ENCODE assay signal across 8 cellular contexts in genomic region chr9:71767421-71768321, GRCh38. TPM values are rescaled to one million over a fixed set of nuclear protein-coding genes. Genes with fewer than 3 reads are reported as not detected.
A peak's percentile ranks its signal among the peaks of the same experiment; 100 is the strongest.
DNase-seq lines count a peak whose midpoint lies in the region; ATAC-seq, FAIRE-seq and TF ChIP-seq lines count a peak whose summit lies in the region.

No MANE protein-coding gene starts in this region.

- H3K9me3 ChIP-seq in kidney (ENCODE audit: control insufficient read depth in 1 of 2, low read length in 2 of 2), result no peaks in the 10 kb centered on the region

- intact Hi-C loops in kidney (cut with DNase I), result no loop called here

- H3K27me3 Mint-ChIP-seq in brain, result peaks cover 21% of the 10 kb centered on the region
- no peaks in the 10 kb centered on the region for H3K27me3 Mint-ChIP-seq in stimulated activated naive CD8-positive, alpha-beta T cell treated with anti-CD3 and anti-CD28 coated beads, Interleukin-15, Interleukin-2, amounts not matched to agents 100 ng/mL and 50 ng/mL, for 24 hours

- H3K9me3 Mint-ChIP-seq in brain, result peaks cover 0 to 3% (median 0%) of the 10 kb centered on the region in 5 experiments
- no peaks in the 10 kb centered on the region for H3K9me3 Mint-ChIP-seq in stimulated activated naive CD8-positive, alpha-beta T cell treated with anti-CD3 and anti-CD28 coated beads, Interleukin-15, Interleukin-2, amounts not matched to agents 100 ng/mL and 50 ng/mL, for 24 hours

- peak overlapping the region; percentile 26 to 86 for H3K9ac ChIP-seq in kidney (ENCODE audit: low read length in 2 of 2)

- TF ChIP-seq CTCF in brain (conservative IDR thresholded peaks at IDR 0.05) (no peak), kidney (IDR thresholded peaks at IDR 0.05; ENCODE audit: borderline replicate concordance, extremely low read depth, insufficient read depth) (no peak)

- peak overlapping the region; percentile 87 to 99 (median 97) for H3K4me3 Mint-ChIP-seq in brain
- peak overlapping the region; percentile 97 for H3K4me3 Mint-ChIP-seq in stimulated activated naive CD8-positive, alpha-beta T cell treated with anti-CD3 and anti-CD28 coated beads, Interleukin-15, Interleukin-2, amounts not matched to agents 100 ng/mL and 50 ng/mL, for 24 hours

- H3K36me3 Mint-ChIP-seq in brain, result no peaks in the 10 kb centered on the region
- H3K36me3 Mint-ChIP-seq in stimulated activated naive CD8-positive, alpha-beta T cell treated with anti-CD3 and anti-CD28 coated beads, Interleukin-15, Interleukin-2, amounts not matched to agents 100 ng/mL and 50 ng/mL, for 24 hours (ENCODE audit: low read depth), result peaks cover 9% of the 10 kb centered on the region

- H3K4me1 Mint-ChIP-seq in brain, result peaks cover 53% of the 10 kb centered on the region
- peaks cover 60% of the 10 kb centered on the region for H3K4me1 Mint-ChIP-seq in stimulated activated naive CD8-positive, alpha-beta T cell treated with anti-CD3 and anti-CD28 coated beads, Interleukin-15, Interleukin-2, amounts not matched to agents 100 ng/mL and 50 ng/mL, for 24 hours (ENCODE audit: low read depth)

- TF ChIP-seq POLR2A in GM12892 (IDR thresholded peaks at IDR 0.05; ENCODE audit: low read depth, low read length), result no peak

- ATAC-seq in HG03139 (IDR thresholded peaks at IDR 0.05; ENCODE audit: unreplicated experiment), result no peak

- no peaks in the 10 kb centered on the region for H3K36me3 ChIP-seq in kidney (ENCODE audit: control insufficient read depth in 1 of 2, insufficient read depth in 2 of 2, low read length in 2 of 2)

- H3K4me1 ChIP-seq in kidney (ENCODE audit: control insufficient read depth in 1 of 2, insufficient read depth in 1 of 2, low read depth in 1 of 2, low read length in 2 of 2), result peaks cover 8 to 13% of the 10 kb centered on the region in 2 donors

- DNase-seq in Caki2 (ENCODE audit: low read depth) (peak; percentile 19), NCI-H69 (lab: John Stamatoyannopoulos, UW) (peak; percentile 55), kidney (peak; percentile 76), NOMO-1 (lab: John Stamatoyannopoulos, UW; ENCODE audit: unreplicated experiment in 2 of 2) (no peak), GM12892 (ENCODE audit: insufficient read length) (no peak)

- peak overlapping the region; percentile 96 for H3K27ac ChIP-seq in kidney (ENCODE audit: low read depth in 2 of 2, low read length in 2 of 2)

- peak overlapping the region; percentile 87 to 92 for H3K4me3 ChIP-seq in kidney (ENCODE audit: low read length in 2 of 2)

- FAIRE-seq in kidney (lab: Jason Lieb, UNC) (no peak), GM12892 (lab: Jason Lieb, UNC) (no peak)

- H3K27ac Mint-ChIP-seq in brain, result peak overlapping the region; percentile 89 to 99 (median 96)
- H3K27ac Mint-ChIP-seq in stimulated activated naive CD8-positive, alpha-beta T cell treated with anti-CD3 and anti-CD28 coated beads, Interleukin-15, Interleukin-2, amounts not matched to agents 100 ng/mL and 50 ng/mL, for 24 hours, result peak overlapping the region; percentile 95

- in situ Hi-C loops in Caki2 (cut with HindIII; ENCODE audit: low pct_unique_long_range_greater_than_20kb, low sequenced_read_pairs), result no loop called here

RNA-seq across cellular contexts. Expression of gene CEMIP2, which starts 0.6 kb away (rescaled TPM):
- total RNA-seq in Caki2 (2014; rRNA removed; shearing (Covaris generic); ENCODE audit: low replicate concordance), result 30.8 and 43.2 TPM in 2 replicates
- polyA plus RNA-seq in brain (ENCODE audit: insufficient read depth, low read depth, low replicate concordance) (6.8 TPM), kidney (ENCODE audit: insufficient read depth, low read depth, low replicate concordance) (13.9 TPM)
- 70.7 TPM for total RNA-seq in kidney
- polyA plus RNA-seq in GM12892 (2012; ENCODE audit: missing spikeins), result 0.57 TPM

Comparison
In these comparisons a context has a peak if more than half of its experiments do, and no peak if none do; other contexts are left out.
1. DNase-seq: peak in Caki2 (single experiment), NCI-H69 (single experiment) and kidney (single experiment); none in NOMO-1 (0 of 2) and GM12892 (single experiment).